Comparison of ENCODE assay signal across 1 cellular context in genomic region chr5:34524123-34524522, GRCh38.
TF ChIP-seq lines count a peak whose summit lies in the region.

No MANE protein-coding gene starts in this region.

TF ChIP-seq in SK-N-SH, 30 proteins besides CTCF, POLR2A, EP300 and RAD21 (continued from another document):
- TF ChIP-seq PBX3 (IDR thresholded peaks at IDR 0.05), result peak; percentile 72
- no peak for TF ChIP-seq POLR2AphosphoS5 (IDR thresholded peaks at IDR 0.05; ENCODE audit: low read depth, low read length)
- no peak for TF ChIP-seq TEAD4 (IDR thresholded peaks at IDR 0.05; ENCODE audit: borderline replicate concordance, insufficient read depth)
- no peak for TF ChIP-seq CHD2 (IDR thresholded peaks at IDR 0.05; ENCODE audit: low read length, partially characterized antibody)
- no peak for TF ChIP-seq USF2 (IDR thresholded peaks at IDR 0.05; ENCODE audit: borderline replicate concordance, low read depth, low read length)
- TF ChIP-seq FOXJ3 (CRISPR knock-in tag; IDR thresholded peaks at IDR 0.05), result no peak
- TF ChIP-seq NRF1 (IDR thresholded peaks at IDR 0.05; ENCODE audit: low read depth, low read length), result no peak
- TF ChIP-seq FOXM1 (IDR thresholded peaks at IDR 0.05; ENCODE audit: low read depth), result no peak
- no peak for TF ChIP-seq IRF3 (IDR thresholded peaks at IDR 0.05; ENCODE audit: low read depth, low read length)
- no peak for TF ChIP-seq GATA2 (CRISPR knock-in tag; IDR thresholded peaks at IDR 0.05)
- no peak for TF ChIP-seq MAX (IDR thresholded peaks at IDR 0.05; ENCODE audit: low read depth)
- TF ChIP-seq TAF1 (IDR thresholded peaks at IDR 0.05; ENCODE audit: borderline replicate concordance, low read depth, low read length), result no peak
- TF ChIP-seq ZBTB33 (IDR thresholded peaks at IDR 0.05; ENCODE audit: borderline replicate concordance, low read depth), result no peak
- TF ChIP-seq JUND (IDR thresholded peaks at IDR 0.05), result peak; percentile 51
- peak; percentile 24; the same call in 1 of the 2 replicates for TF ChIP-seq RXRA (IDR thresholded peaks at IDR 0.05; ENCODE audit: borderline replicate concordance, low read depth)
